9 cellular contexts compared by ENCODE assay signal in the genomic region with DNA sequence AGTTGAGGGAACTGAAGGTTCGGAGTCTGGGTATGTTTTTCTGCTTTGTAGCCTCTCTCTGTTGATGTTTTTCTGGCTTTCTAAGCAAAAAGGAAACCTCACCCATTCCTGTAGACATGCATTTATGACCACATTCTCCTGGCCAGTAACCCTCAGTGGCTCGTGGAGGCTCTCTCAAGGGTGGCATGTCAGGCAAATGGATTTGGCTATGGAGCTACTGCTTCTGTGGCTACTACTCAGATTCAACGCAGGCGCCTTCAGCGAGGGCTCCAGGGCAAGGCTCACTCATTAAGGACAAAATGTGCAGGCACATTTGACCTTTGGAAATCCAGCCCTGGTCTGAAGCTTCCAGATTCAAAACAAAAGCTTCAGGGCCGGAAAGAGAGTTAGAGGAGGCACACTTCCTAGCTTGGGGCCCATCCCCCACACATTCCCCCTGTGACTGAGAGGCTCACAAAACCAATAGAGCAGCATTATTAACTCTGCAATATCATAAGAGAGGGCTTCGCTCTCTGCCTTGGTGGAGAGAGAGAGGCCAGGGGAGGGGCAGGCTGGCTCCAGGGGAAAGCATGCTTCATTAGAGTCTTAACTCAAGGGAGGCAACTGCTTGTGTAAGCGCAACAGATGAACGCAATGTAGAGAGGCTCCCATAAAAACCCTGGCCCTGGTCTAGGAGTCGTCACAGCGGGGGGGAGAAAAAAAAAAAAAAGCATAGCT. TPM values are rescaled to one million over a fixed set of nuclear protein-coding genes. Genes with fewer than 3 reads are reported as not detected.
DNase-seq lines count a peak whose midpoint lies in the region; ATAC-seq and TF ChIP-seq lines count a peak whose summit lies in the region.
"Had no signal": no experiment of that assay in that cellular context is flagged by ENCODE, and none has a peak within 500 bp of the region (broad histone marks: within the 10 kb centered on the region; RNA-seq: fewer than 3 reads in every experiment).

No MANE protein-coding gene starts in this region.

- WGBS in aorta, 2 donors: 20 to 21% methylated on average over 11 of the region's 11 CpGs

- no peaks in the 10 kb centered on the region for H3K27me3 ChIP-seq in aorta (ENCODE audit: control insufficient read depth in 1 of 2, insufficient read depth in 2 of 2, low read length in 1 of 2)

- no peaks in the 10 kb centered on the region for H3K9me3 ChIP-seq in aorta (ENCODE audit: control insufficient read depth, low read length)
- H3K9me3 ChIP-seq: HAP-1 had no signal

- ATAC-seq in HG02588 (IDR thresholded peaks at IDR 0.05; ENCODE audit: unreplicated experiment): peak; percentile 58
- peak; percentile 86 for ATAC-seq in aorta (ENCODE audit: low FRiP score)
- no peak for ATAC-seq in HG02885 (IDR thresholded peaks at IDR 0.05; ENCODE audit: poor library complexity, unreplicated experiment)

- no peak for TF ChIP-seq CTCF in fibroblast of villous mesenchyme (IDR thresholded peaks at IDR 0.05; ENCODE audit: insufficient read depth, low read depth, low read length)

- H3K36me3 ChIP-seq in aorta (ENCODE audit: control insufficient read depth in 1 of 2, insufficient read depth in 2 of 2, low read length in 1 of 2): peaks cover 0 to 1% of the 10 kb centered on the region in 2 donors

- peak overlapping the region; percentile 65 to 76 for H3K27ac ChIP-seq in aorta (ENCODE audit: low read depth in 1 of 2, low read length in 2 of 2)

- peak overlapping the region; percentile 36 for H3K4me3 ChIP-seq in fibroblast of villous mesenchyme (ENCODE audit: low read depth, low read length)
- peak overlapping the region in 1 of 2 donors; percentile 39 for H3K4me3 ChIP-seq in aorta (ENCODE audit: low read length in 2 of 2)
- H3K4me3 ChIP-seq: HAP-1 had no signal

- intact Hi-C loops in aorta (cut with DNase I): no loop called here

- DNase-seq in DMS79 treated with DMSO at 0.1 percent for 48 hours (lab: John Stamatoyannopoulos, UW): peak; percentile 95
- peak; percentile 91 for DNase-seq in NCI-H2227 treated with DMSO at 0.1 percent for 48 hours (lab: John Stamatoyannopoulos, UW)
- peak; percentile 36 for DNase-seq in activated T-helper 1 cell treated with Interleukin-2 at 50 U/mL for 16 hours (ENCODE audit: low read depth)
- DNase-seq in fibroblast of villous mesenchyme (ENCODE audit: low read depth): peak; percentile 84
- DNase-seq in nucleus accumbens (lab: John Stamatoyannopoulos, UW): peak in 39 of 56 donors; percentile 21 to 75 (median 39)
- peak; percentile 83 to 84 for DNase-seq in aorta

- H3K4me1 ChIP-seq in aorta (ENCODE audit: control insufficient read depth in 1 of 2, insufficient read depth in 2 of 2, low read length in 2 of 2): peaks cover 13 to 34% of the 10 kb centered on the region in 2 donors

RNA-seq across cellular contexts. Expression of a gene that starts 22.1 kb away (rescaled TPM):
- total RNA-seq in fibroblast of villous mesenchyme (26.4 and 28.1 TPM in 2 replicates), aorta (10 to 100 TPM; 74.5 to 90.9 TPM)
- polyA plus RNA-seq in aorta: 1 to 10 TPM; 5.8 to 6.3 TPM

Comparison
In these comparisons a context has a peak if more than half of its experiments do, and no peak if none do; other contexts are left out.
1. DNase-seq: peak in every context shown above with its lines; median percentile 95 in DMS79 treated with DMSO at 0.1 percent for 48 hours; 91 in NCI-H2227 treated with DMSO at 0.1 percent for 48 hours; 84 in fibroblast of villous mesenchyme; 84 in aorta; 39 in nucleus accumbens; 36 in activated T-helper 1 cell treated with Interleukin-2 at 50 U/mL for 16 hours.